ENCODE assay signal across 10 cellular contexts in the genomic region with DNA sequence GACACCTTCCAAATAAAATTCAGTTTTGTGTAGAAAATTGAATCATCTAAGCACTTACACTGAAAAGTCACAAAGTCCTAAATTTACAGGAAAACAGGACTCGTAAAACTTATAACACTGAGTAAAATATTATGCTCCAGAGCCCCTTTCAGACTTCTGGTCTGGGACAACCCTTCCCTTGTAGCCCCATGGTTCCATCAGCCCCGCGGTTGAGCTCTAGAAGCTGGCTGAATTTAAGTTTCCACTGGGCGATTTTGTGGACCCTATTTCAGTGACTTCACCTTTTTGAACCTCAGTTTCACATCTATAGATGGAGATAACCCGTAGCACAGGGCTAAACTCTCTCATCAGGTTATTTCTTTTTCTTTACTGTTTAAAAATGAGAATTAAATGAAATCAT.
A peak's percentile ranks its signal among the peaks of the same experiment; 100 is the strongest.
DNase-seq lines count a peak whose midpoint lies in the region; ATAC-seq and TF ChIP-seq lines count a peak whose summit lies in the region.
"Had no signal": no experiment of that assay in that cellular context is flagged by ENCODE, and none has a peak within 500 bp of the region (broad histone marks: within the 10 kb centered on the region; RNA-seq: fewer than 3 reads in every experiment).

No MANE protein-coding gene starts in this region.

- no peak for DNase-seq in activated naive CD4-positive, alpha-beta T cell treated with anti-CD3 and anti-CD28 coated beads, Interleukin-2, amount 10 ng/mL, durations not matched to agents 7 days and 5 days
- DNase-seq in activated naive CD4-positive, alpha-beta T cell treated with Interleukin-2 at 50 U/mL for 16 hours = no peak
- peak; percentile 34 for DNase-seq in endodermal cell
- DNase-seq in dermis blood vessel endothelial cell = no peak
- DNase-seq: mammary epithelial cell had no signal

- peaks cover 61% of the 10 kb centered on the region for H3K4me1 Mint-ChIP-seq in activated naive CD4-positive, alpha-beta T cell treated with anti-CD3 and anti-CD28 coated beads, Interleukin-2, amount 10 ng/mL, durations not matched to agents 7 days and 5 days
- H3K4me1 Mint-ChIP-seq in endodermal cell = peaks cover 25% of the 10 kb centered on the region

- H3K4me2 ChIP-seq in SU-DHL-6 (ENCODE audit: low read depth, low read length, poor library complexity, severe bottlenecking) = peak overlapping the region; percentile 37

- H3K4me1 ChIP-seq in endodermal cell (ENCODE audit: control insufficient read depth, insufficient read depth, low read length) = peaks cover 5% of the 10 kb centered on the region

- H3K27me3 Mint-ChIP-seq in activated naive CD4-positive, alpha-beta T cell treated with anti-CD3 and anti-CD28 coated beads, Interleukin-2, amount 10 ng/mL, durations not matched to agents 7 days and 5 days = peaks cover 4% of the 10 kb centered on the region
- H3K27me3 Mint-ChIP-seq in endodermal cell (ENCODE audit: insufficient read depth) = no peaks in the 10 kb centered on the region

- H4K20me1 ChIP-seq in SU-DHL-6 (ENCODE audit: low read depth, low read length) = no peaks in the 10 kb centered on the region

- no peaks in the 10 kb centered on the region for H3K9me2 ChIP-seq in SU-DHL-6 (replicated peaks; ENCODE audit: insufficient read depth, low read length)

- no peaks in the 10 kb centered on the region for H3K79me2 ChIP-seq in SU-DHL-6 (ENCODE audit: insufficient read depth, low read length)

- H3K27ac ChIP-seq in SU-DHL-6 (ENCODE audit: low read depth, low read length) (no peak overlapping the region), endodermal cell (ENCODE audit: low read depth, low read length) (no peak overlapping the region)
- H3K27ac ChIP-seq: epithelial cell of prostate had no signal

- H3K4me3 ChIP-seq in SU-DHL-6 (ENCODE audit: insufficient read depth, low read length, poor library complexity, severe bottlenecking) (no peak overlapping the region), endodermal cell (ENCODE audit: low read length) (no peak overlapping the region)

- H3K36me3 ChIP-seq in SU-DHL-6 (ENCODE audit: low read length) (no peaks in the 10 kb centered on the region), endodermal cell (ENCODE audit: control insufficient read depth, insufficient read depth, low read length) (no peaks in the 10 kb centered on the region)

- H3K9me3 ChIP-seq in SU-DHL-6 (ENCODE audit: insufficient read depth, low read length) = no peaks in the 10 kb centered on the region
- no peaks in the 10 kb centered on the region for H3K9me3 ChIP-seq in endodermal cell (ENCODE audit: control insufficient read depth, low read length)

- H3K4me3 Mint-ChIP-seq in activated naive CD4-positive, alpha-beta T cell treated with anti-CD3 and anti-CD28 coated beads, Interleukin-2, amount 10 ng/mL, durations not matched to agents 7 days and 5 days = no peak overlapping the region
- H3K4me3 Mint-ChIP-seq in endodermal cell = no peak overlapping the region

- TF ChIP-seq CTCF in SU-DHL-6 (IDR thresholded peaks at IDR 0.05; ENCODE audit: insufficient read depth, low read length, poor library complexity, severe bottlenecking) (no peak), endodermal cell (conservative IDR thresholded peaks at IDR 0.05) (no peak)

- H3K36me3 Mint-ChIP-seq in activated naive CD4-positive, alpha-beta T cell treated with anti-CD3 and anti-CD28 coated beads, Interleukin-2, amount 10 ng/mL, durations not matched to agents 7 days and 5 days = peaks cover 3% of the 10 kb centered on the region
- no peaks in the 10 kb centered on the region for H3K36me3 Mint-ChIP-seq in endodermal cell (ENCODE audit: low read depth)

- no peak for ATAC-seq in HG03139 (IDR thresholded peaks at IDR 0.05; ENCODE audit: unreplicated experiment)
- no peak for ATAC-seq in GM18498 (IDR thresholded peaks at IDR 0.05; ENCODE audit: unreplicated experiment)
- ATAC-seq in HG02610 (IDR thresholded peaks at IDR 0.05; ENCODE audit: unreplicated experiment) = no peak

- CTCF ChIA-PET in activated naive CD4-positive, alpha-beta T cell treated with anti-CD3 and anti-CD28 coated beads, Interleukin-2, amount 10 ng/mL, durations not matched to agents 7 days and 5 days (lab: Charles Lee) = interaction anchor here (1.1 to 5.8 kb wide), 8 partner anchors 10 to 126 kb away, joined by 3 to 24 read pairs (median 6); no protein-coding TSS in a partner anchor

- H3K9ac ChIP-seq in SU-DHL-6 (ENCODE audit: low read length) = no peak overlapping the region
- H3K9ac ChIP-seq in endodermal cell (ENCODE audit: extremely low read depth, low read length, poor library complexity, severe bottlenecking) = no peak overlapping the region

- no peaks in the 10 kb centered on the region for H3K9me3 Mint-ChIP-seq in activated naive CD4-positive, alpha-beta T cell treated with anti-CD3 and anti-CD28 coated beads, Interleukin-2, amount 10 ng/mL, durations not matched to agents 7 days and 5 days
- H3K9me3 Mint-ChIP-seq in endodermal cell = no peaks in the 10 kb centered on the region

- H3K27me3 ChIP-seq in SU-DHL-6 (ENCODE audit: low read length) (no peaks in the 10 kb centered on the region), endodermal cell (ENCODE audit: control insufficient read depth, insufficient read depth, low read length, poor library complexity, severe bottlenecking) (peaks cover 6% of the 10 kb centered on the region)

- peak overlapping the region; percentile 44 for H2AFZ ChIP-seq in SU-DHL-6 (ENCODE audit: low read depth, low read length, severe bottlenecking)

- 60 to 70% methylated on average over 1 to 5 of the region's 5 CpGs for WGBS in endodermal cell (ENCODE audit: insufficient coverage in 1 of 2, insufficient read length in 1 of 2), 2 experiments

- H3F3A ChIP-seq in SU-DHL-6 (ENCODE audit: insufficient read depth) = no peaks in the 10 kb centered on the region

- H3K27ac Mint-ChIP-seq in activated naive CD4-positive, alpha-beta T cell treated with anti-CD3 and anti-CD28 coated beads, Interleukin-2, amount 10 ng/mL, durations not matched to agents 7 days and 5 days = peak overlapping the region; percentile 75
- no peak overlapping the region for H3K27ac Mint-ChIP-seq in endodermal cell
